ENCODE assay signal across 8 cellular contexts in genomic region chr7:92451645-92452044, GRCh38. TPM values are rescaled to one million over a fixed set of nuclear protein-coding genes. Genes with fewer than 3 reads are reported as not detected.
"Had no signal": no experiment of that assay in that cellular context is flagged by ENCODE, and none has a peak within 500 bp of the region (broad histone marks: within the 10 kb centered on the region; RNA-seq: fewer than 3 reads in every experiment).

No MANE protein-coding gene starts in this region.

- H3K27me3 Mint-ChIP-seq: IgD-negative memory B cell had no signal

- FAIRE-seq: HTR-8/SVneo had no signal

- H3K27ac ChIP-seq: HL-60 had no signal

- H3K9me3 Mint-ChIP-seq: IgD-negative memory B cell had no signal

- H3K27ac Mint-ChIP-seq: IgD-negative memory B cell had no signal

- DNase-seq: IMR-90, KBM-7, KG1 had no signal

RNA-seq across cellular contexts. Expression of gene ERVW-1, which starts 26.1 kb away (rescaled TPM):
- total RNA-seq: HT-29, HT1080, IMR-90 had no signal
- polyA plus RNA-seq: IMR-90 had no signal
